12 cellular contexts compared by ENCODE assay signal in the genomic region with DNA sequence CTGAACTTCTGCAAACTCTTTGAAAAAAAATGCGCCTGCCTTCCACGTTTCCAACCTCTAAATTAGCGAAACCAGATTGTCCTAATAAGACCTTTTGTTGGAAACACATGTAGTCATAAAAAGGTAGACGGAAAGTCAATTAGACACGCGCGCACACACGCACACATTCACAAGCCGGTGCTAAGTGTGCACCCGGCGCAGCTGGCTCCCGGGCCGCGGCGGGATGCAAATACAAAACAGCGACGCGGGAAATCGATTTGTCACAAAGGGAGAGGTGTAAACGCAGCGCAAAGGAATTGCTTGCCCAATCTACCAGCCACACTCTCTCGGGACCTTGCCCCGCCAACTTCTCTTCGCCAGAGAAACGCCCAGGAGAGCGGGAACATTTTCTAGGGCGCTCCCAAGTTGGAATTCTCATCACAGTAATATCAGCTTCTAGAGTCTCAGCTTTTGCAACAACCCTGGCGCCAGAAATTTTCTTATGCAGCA. TPM values are rescaled to one million over a fixed set of nuclear protein-coding genes. Genes with fewer than 3 reads are reported as not detected.
DNase-seq lines count a peak whose midpoint lies in the region; ATAC-seq and TF ChIP-seq lines count a peak whose summit lies in the region.
"Had no signal": no experiment of that assay in that cellular context is flagged by ENCODE, and none has a peak within 500 bp of the region (broad histone marks: within the 10 kb centered on the region; RNA-seq: fewer than 3 reads in every experiment).

No MANE protein-coding gene starts in this region.

- H3K36me3 ChIP-seq in fibroblast of lung (ENCODE audit: control insufficient read depth, insufficient read depth, low read length) (peaks cover 14% of the 10 kb centered on the region), prostate gland (no peaks in the 10 kb centered on the region)

- no peak overlapping the region for H3K9ac ChIP-seq in fibroblast of lung (ENCODE audit: insufficient read depth, low read length)

- H3K9me3 ChIP-seq in fibroblast of lung (ENCODE audit: control insufficient read depth, insufficient read depth, low read depth, low read length) (no peaks in the 10 kb centered on the region), prostate gland (no peaks in the 10 kb centered on the region)
- H3K9me3 ChIP-seq: A549 had no signal

- intact Hi-C loops in prostate gland (cut with DNase I), result loop anchor here (5.0 kb wide), 1 partner anchor 76 kb away; no protein-coding TSS in a partner anchor

- H4K20me1 ChIP-seq in fibroblast of lung (ENCODE audit: control insufficient read depth, extremely low read depth, insufficient read depth, low read length), result no peaks in the 10 kb centered on the region

- 49% methylated on average over 28 of the region's 28 CpGs for WGBS in prostate gland

- TF ChIP-seq CTCF in fibroblast of lung (conservative IDR thresholded peaks at IDR 0.05 in 1 of 2, IDR thresholded peaks at IDR 0.05 in 1 of 2; ENCODE audit: low read depth in 1 of 2, low read length in 2 of 2), result no peak
- TF ChIP-seq CTCF in prostate gland (IDR thresholded peaks at IDR 0.05), result no peak

- H3K4me3 ChIP-seq in fibroblast of lung (replicated peaks in 1 of 4; ENCODE audit: control extremely low read depth in 1 of 4, insufficient read depth in 1 of 4, low read depth in 3 of 4, low read length in 4 of 4) (peak overlapping the region in 2 of 4 experiments; percentile 51 to 100), prostate gland (no peak overlapping the region)
- H3K4me3 ChIP-seq: A549 had no signal

- H3K4me2 ChIP-seq in fibroblast of lung (ENCODE audit: extremely low read depth, insufficient read depth, low read length), result peak overlapping the region; percentile 23
- H3K4me2 ChIP-seq: A549 had no signal

- no peak overlapping the region for H2AFZ ChIP-seq in fibroblast of lung (ENCODE audit: low read length)

- no peaks in the 10 kb centered on the region for H3K27me3 ChIP-seq in fibroblast of lung (ENCODE audit: control insufficient read depth, insufficient read depth, low read length)
- H3K27me3 ChIP-seq in prostate gland (replicated peaks; ENCODE audit: insufficient read depth), result no peaks in the 10 kb centered on the region

- peaks cover 99% of the 10 kb centered on the region for H3K79me2 ChIP-seq in fibroblast of lung (ENCODE audit: control insufficient read depth, insufficient read depth, low read length)

- TF ChIP-seq POLR2A in prostate gland (IDR thresholded peaks at IDR 0.05), result no peak

- ATAC-seq in HG03571 (IDR thresholded peaks at IDR 0.05; ENCODE audit: unreplicated experiment), result no peak
- ATAC-seq: A549 had no signal

- DNase-seq in NCI-H2107 treated with DMSO at 0.1 percent for 48 hours (lab: John Stamatoyannopoulos, UW; ENCODE audit: unreplicated experiment) (peak; percentile 32), NCI-H2107 (lab: John Stamatoyannopoulos, UW) (no peak), NCI-H1105 treated with DMSO at 0.1 percent for 48 hours (lab: John Stamatoyannopoulos, UW) (peak; percentile 66), fibroblast of lung (ENCODE audit: low read depth in 2 of 2) (peak; percentile 39 to 62), prostate gland (ENCODE audit: low spot score) (no peak), AG08396 (ENCODE audit: low spot score) (no peak), activated gamma-delta T cell (lab: John Stamatoyannopoulos, UW) (no peak)
- DNase-seq: activated CD4-positive, alpha-beta memory T cell treated with anti-CD3 and anti-CD28 coated beads for 36 hours; kidney had no signal

- H3K27ac ChIP-seq in fibroblast of lung (ENCODE audit: insufficient read depth, low read length), result peak overlapping the region; percentile 4
- H3K27ac ChIP-seq in prostate gland, result peak overlapping the region; percentile 56 to 60
- H3K27ac ChIP-seq: A549 had no signal

- peaks cover 4% of the 10 kb centered on the region for H3K4me1 ChIP-seq in fibroblast of lung (ENCODE audit: control insufficient read depth, extremely low read depth, insufficient read depth, low read length)
- H3K4me1 ChIP-seq in prostate gland (replicated peaks), result no peaks in the 10 kb centered on the region
- H3K4me1 ChIP-seq: A549 had no signal

RNA-seq across cellular contexts. Expression of a gene that starts 4.4 kb away (rescaled TPM):
- total RNA-seq in fibroblast of lung (121 and 128 TPM in 2 replicates), prostate gland (10 to 100 TPM in 1 of 2 donors, 1 to 10 TPM in 1; 7.0 to 35.2 TPM)
- polyA plus RNA-seq in fibroblast of lung, result 264 and 349 TPM in 2 replicates
- polyA plus RNA-seq in fibroblast of lung (2012), result 139 and 195 TPM in 2 replicates
- 307 and 347 TPM in 2 replicates for polyA minus RNA-seq in fibroblast of lung (ENCODE audit: low replicate concordance)
- total RNA-seq: activated CD4-positive, alpha-beta memory T cell treated with anti-CD3 and anti-CD28 coated beads for 36 hours; HT1080 had no signal

Comparison
In these comparisons a context has a peak if more than half of its experiments do, and no peak if none do; other contexts are left out.
1. DNase-seq: peak in NCI-H2107 treated with DMSO at 0.1 percent for 48 hours (single experiment), NCI-H1105 treated with DMSO at 0.1 percent for 48 hours (single experiment) and fibroblast of lung (2 of 2); none in NCI-H2107 (single experiment), prostate gland (single experiment), AG08396 (single experiment) and activated gamma-delta T cell (single experiment).